ENCODE assay signal across 19 cellular contexts in the genomic region with DNA sequence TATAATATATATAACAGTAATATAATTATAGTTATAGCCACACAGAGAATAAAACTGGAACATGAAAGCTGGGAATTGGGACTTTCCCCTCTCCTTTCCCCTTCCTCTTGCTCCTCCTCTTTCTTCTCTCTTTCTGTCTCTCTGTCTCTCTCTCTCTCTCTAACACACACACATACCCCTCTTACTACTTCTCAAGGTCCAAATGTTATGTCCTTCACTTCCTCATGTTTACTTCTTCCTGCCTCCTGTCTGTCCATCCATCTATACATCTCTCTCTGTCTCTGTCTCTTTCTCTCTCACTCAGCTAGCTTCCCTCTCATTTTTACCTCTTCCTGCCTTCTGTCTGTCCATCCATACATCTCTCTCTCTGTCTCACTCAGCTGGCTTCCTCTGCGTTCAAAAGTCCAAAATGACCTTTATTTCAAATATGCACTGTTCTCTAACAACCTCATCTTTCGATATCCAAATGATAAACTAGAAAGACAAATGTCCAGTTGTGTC.
"Had no signal": no experiment of that assay in that cellular context is flagged by ENCODE, and none has a peak within 500 bp of the region (broad histone marks: within the 10 kb centered on the region; RNA-seq: fewer than 3 reads in every experiment).

No MANE protein-coding gene starts in this region.

- H3K36me3 ChIP-seq: heart left ventricle, neutrophil, right lobe of liver, spleen, tibial nerve had no signal

- DNase-seq: effector memory CD4-positive, alpha-beta T cell; heart left ventricle; hippocampal formation; left colon; mesendoderm; naive thymus-derived CD8-positive, alpha-beta T cell; psoas muscle; retina; right lobe of liver; spleen; stimulated activated CD4-positive, alpha-beta T cell treated with anti-CD3 and anti-CD28 coated beads, Interleukin-15, amount 100 ng/mL, for 24 hours; stimulated activated CD4-positive, alpha-beta T cell treated with anti-CD3 and anti-CD28 coated beads, Interleukin-1b, Interleukin-23, amount 100 ng/mL, for 48 hours; stimulated activated CD4-positive, alpha-beta T cell treated with anti-CD3 and anti-CD28 coated beads, Interleukin-4, amount 100 ng/mL, for 24 hours; stimulated activated naive B cell treated with anti-CD40 and anti-IgM and Interleukin-4, amounts not matched to agents 10 μg/mL and 1 μg/mL and 100 μg/mL, for 72 hours; stimulated activated naive CD8-positive, alpha-beta T cell treated with anti-CD3 and anti-CD28 coated beads, Interleukin-15, amount 100 ng/mL, for 72 hours; testis had no signal

- H3K27me3 ChIP-seq: heart left ventricle, neutrophil, right lobe of liver, spleen, testis, tibial nerve had no signal

- H3K27ac ChIP-seq: neutrophil, psoas muscle, right lobe of liver, spleen, testis, tibial nerve had no signal

- ATAC-seq: esophagus mucosa; left colon; naive thymus-derived CD8-positive, alpha-beta T cell; psoas muscle; right lobe of liver; stimulated activated naive B cell treated with anti-CD40 and anti-IgM and Interleukin-4, amounts not matched to agents 10 μg/mL and 1 μg/mL and 100 μg/mL, for 72 hours; stimulated activated naive CD8-positive, alpha-beta T cell treated with anti-CD3 and anti-CD28 coated beads, Interleukin-15, amount 100 ng/mL, for 72 hours had no signal

- H3K9me3 ChIP-seq: heart left ventricle, neutrophil, psoas muscle, right lobe of liver, spleen, testis, tibial nerve had no signal

- H3K4me1 ChIP-seq: psoas muscle, right lobe of liver, spleen, testis, tibial nerve had no signal

- H3K4me3 ChIP-seq: heart left ventricle, psoas muscle, right lobe of liver, spleen, testis, tibial nerve had no signal
